In genomic region chr10:28137907-28138880, GRCh38 we compare ENCODE assay signal across 16 cellular contexts.
DNase-seq lines count a peak whose midpoint lies in the region; ATAC-seq, FAIRE-seq and TF ChIP-seq lines count a peak whose summit lies in the region.
"Had no signal": no experiment of that assay in that cellular context is flagged by ENCODE, and none has a peak within 500 bp of the region (broad histone marks: within the 10 kb centered on the region; RNA-seq: fewer than 3 reads in every experiment).

No MANE protein-coding gene starts in this region.

- H3K27me3 ChIP-seq in ovary (no peaks in the 10 kb centered on the region), gastroesophageal sphincter (no peaks in the 10 kb centered on the region)
- H3K27me3 ChIP-seq: esophagus muscularis mucosa had no signal

- H3K9me3 ChIP-seq in ovary (peaks cover 0 to 4% of the 10 kb centered on the region in 2 donors), gastroesophageal sphincter (peaks cover 0 to 23% (median 0%) of the 10 kb centered on the region in 3 donors)

- peak; percentile 58 for DNase-seq in GM03348 (ENCODE audit: low spot score)
- DNase-seq in RCC 7860 (ENCODE audit: low spot score), result peak; percentile 41
- DNase-seq in fibroblast of mammary gland (ENCODE audit: low read depth), result peak; percentile 17
- DNase-seq in stromal cell of bone marrow (ENCODE audit: low read depth), result peak; percentile 41
- no peak for DNase-seq in ovary
- no peak for DNase-seq in DMS114 treated with DMSO at 0.1 percent for 48 hours (lab: John Stamatoyannopoulos, UW; ENCODE audit: unreplicated experiment)
- DNase-seq: activated naive CD4-positive, alpha-beta T cell treated with anti-CD3 and anti-CD28 coated beads, Interleukin-2, amount 50 U/mL, for 16 hours; natural killer cell; NCI-H1694; NCI-H524 had no signal

- no peaks in the 10 kb centered on the region for H3K4me1 ChIP-seq in ovary (ENCODE audit: insufficient read depth)
- peaks cover 0 to 8% (median 0%) of the 10 kb centered on the region in 3 donors for H3K4me1 ChIP-seq in gastroesophageal sphincter

- TF ChIP-seq CTCF in fibroblast of mammary gland (conservative IDR thresholded peaks at IDR 0.05; ENCODE audit: control insufficient read depth, insufficient read depth, low read depth, low read length) (no peak), ovary (IDR thresholded peaks at IDR 0.05) (no peak), gastroesophageal sphincter (IDR thresholded peaks at IDR 0.05) (no peak)

- TF ChIP-seq EP300 in ovary (IDR thresholded peaks at IDR 0.05), result no peak
- no peak for TF ChIP-seq EP300 in gastroesophageal sphincter (IDR thresholded peaks at IDR 0.05)

- H3K27ac ChIP-seq in ovary (no peak overlapping the region), gastroesophageal sphincter (no peak overlapping the region)
- H3K27ac ChIP-seq: esophagus muscularis mucosa, KMS-11 had no signal

- ATAC-seq in gastroesophageal sphincter, result no peak
- ATAC-seq: activated CD4-positive, CD25-positive, alpha-beta regulatory T cell treated with anti-CD3 and anti-CD28 coated beads, Interleukin-2, amount 50 U/mL, for 24 hours; natural killer cell; Panc1 had no signal

- peak; percentile 71 for FAIRE-seq in RCC 7860 (lab: Jason Lieb, UNC)

- TF ChIP-seq POLR2A in ovary (IDR thresholded peaks at IDR 0.05) (no peak), gastroesophageal sphincter (IDR thresholded peaks at IDR 0.05) (no peak)

- 40 to 64% (median 44%) methylated on average over 1 of the region's 1 CpG for WGBS in ovary, 3 donors
- 29 to 50% methylated on average over 1 of the region's 1 CpG for WGBS in gastroesophageal sphincter (ENCODE audit: low coverage in 1 of 2), 2 donors

- H3K4me3 ChIP-seq in fibroblast of mammary gland (ENCODE audit: control insufficient read depth, low read depth, low read length) (no peak overlapping the region), ovary (no peak overlapping the region), gastroesophageal sphincter (no peak overlapping the region)
- H3K4me3 ChIP-seq: esophagus muscularis mucosa, thoracic aorta had no signal

- intact Hi-C loops in ovary (cut with DNase I), result no loop called here

- H3K36me3 ChIP-seq in ovary (no peaks in the 10 kb centered on the region), gastroesophageal sphincter (no peaks in the 10 kb centered on the region)
- H3K36me3 ChIP-seq: esophagus muscularis mucosa, thoracic aorta had no signal

Comparison
In these comparisons a context has a peak if more than half of its experiments do, and no peak if none do; other contexts are left out.
1. DNase-seq: peak in GM03348 (single experiment), RCC 7860 (single experiment), fibroblast of mammary gland (single experiment) and stromal cell of bone marrow (single experiment); none in ovary (0 of 5) and DMS114 treated with DMSO at 0.1 percent for 48 hours (single experiment).